In genomic region chr21:38773108-38774061, GRCh38 we compare ENCODE assay signal across 10 cellular contexts. TPM values are rescaled to one million over a fixed set of nuclear protein-coding genes. Genes with fewer than 3 reads are reported as not detected.
A peak's percentile ranks its signal among the peaks of the same experiment; 100 is the strongest.
DNase-seq lines count a peak whose midpoint lies in the region; ATAC-seq and TF ChIP-seq lines count a peak whose summit lies in the region.
"Had no signal": no experiment of that assay in that cellular context is flagged by ENCODE, and none has a peak within 500 bp of the region (broad histone marks: within the 10 kb centered on the region; RNA-seq: fewer than 3 reads in every experiment).

No MANE protein-coding gene starts in this region.

- H3K27ac ChIP-seq in PC-9: peak overlapping the region; percentile 65
- H3K27ac ChIP-seq in smooth muscle cell (ENCODE audit: low read depth): peak overlapping the region; percentile 99
- H3K27ac ChIP-seq in thyroid gland: no peak overlapping the region
- H3K27ac ChIP-seq: 22Rv1 had no signal

- ATAC-seq in GM19467 (IDR thresholded peaks at IDR 0.05; ENCODE audit: unreplicated experiment): no peak
- ATAC-seq in HG02571 (IDR thresholded peaks at IDR 0.05; ENCODE audit: unreplicated experiment): no peak

- TF ChIP-seq POLR2A in thyroid gland (IDR thresholded peaks at IDR 0.05): no peak

- H3F3A ChIP-seq in PC-9 (ENCODE audit: insufficient read depth, low read depth) (peaks cover 12% of the 10 kb centered on the region), smooth muscle cell (ENCODE audit: low read depth) (peaks cover 23% of the 10 kb centered on the region)

- H3K4me2 ChIP-seq in PC-9 (peak overlapping the region; percentile 45), smooth muscle cell (peak overlapping the region; percentile 45)

- H3K27me3 ChIP-seq in PC-9 (ENCODE audit: insufficient read depth, low read depth) (no peaks in the 10 kb centered on the region), smooth muscle cell (ENCODE audit: low read depth) (no peaks in the 10 kb centered on the region), thyroid gland (no peaks in the 10 kb centered on the region)

- no peak for TF ChIP-seq CTCF in PC-9 (conservative IDR thresholded peaks at IDR 0.05)
- no peak for TF ChIP-seq CTCF in smooth muscle cell (IDR thresholded peaks at IDR 0.05; ENCODE audit: borderline replicate concordance, insufficient read depth, poor library complexity, severe bottlenecking)
- no peak for TF ChIP-seq CTCF in thyroid gland (IDR thresholded peaks at IDR 0.05)

- H3K4me3 ChIP-seq in PC-9 (no peak overlapping the region), smooth muscle cell (no peak overlapping the region), thyroid gland (replicated peaks in 1 of 3) (no peak overlapping the region)
- H3K4me3 ChIP-seq: spleen had no signal

- peaks cover 17% of the 10 kb centered on the region for H3K4me1 ChIP-seq in PC-9 (replicated peaks; ENCODE audit: insufficient read depth)
- peaks cover 18% of the 10 kb centered on the region for H3K4me1 ChIP-seq in smooth muscle cell (ENCODE audit: low read depth)
- H3K4me1 ChIP-seq in thyroid gland: peaks cover 5 to 13% of the 10 kb centered on the region in 2 donors

- TSS peak; percentile 63 for BruUV-seq in PC-9 (replicated peaks; lab: Mats Ljungman, UMichigan)

- POLR2A ChIA-PET in PC-9 (lab: Charles Lee; ENCODE audit: unreplicated experiment): no interaction called here

- no peaks in the 10 kb centered on the region for H4K20me1 ChIP-seq in PC-9 (ENCODE audit: insufficient read depth)
- H4K20me1 ChIP-seq in smooth muscle cell (ENCODE audit: low read depth): no peaks in the 10 kb centered on the region

- H3K36me3 ChIP-seq in PC-9 (ENCODE audit: low read depth) (no peaks in the 10 kb centered on the region), smooth muscle cell (ENCODE audit: low read depth) (no peaks in the 10 kb centered on the region), thyroid gland (no peaks in the 10 kb centered on the region)
- H3K36me3 ChIP-seq: spleen had no signal

- H3K79me2 ChIP-seq in PC-9 (ENCODE audit: low read depth) (no peaks in the 10 kb centered on the region), smooth muscle cell (ENCODE audit: low read depth) (no peaks in the 10 kb centered on the region)

- DNase-seq in DMS53 (lab: John Stamatoyannopoulos, UW) (peak; percentile 44), DMS53 treated with DMSO at 0.1 percent for 48 hours (lab: John Stamatoyannopoulos, UW; ENCODE audit: unreplicated experiment) (no peak), PC-9 (peak; percentile 36 to 89), fibroblast of gingiva (ENCODE audit: low read depth) (peak; percentile 98), smooth muscle cell (lab: John Stamatoyannopoulos, UW; ENCODE audit: unreplicated experiment) (no peak), thyroid gland (no peak)
- DNase-seq: spleen had no signal

- no peaks in the 10 kb centered on the region for H3K9me2 ChIP-seq in PC-9 (ENCODE audit: insufficient read depth)

- CTCF ChIA-PET in PC-9 (lab: Charles Lee): interaction anchor here (0.7 kb wide), 1 partner anchor 31 kb away, joined by 3 read pairs; no protein-coding TSS in a partner anchor

- intact Hi-C loops in PC-9 (cut with micrococcal nuclease; ENCODE audit: unreplicated experiment) (no loop called here), thyroid gland (cut with DNase I) (no loop called here)

- H3K9ac ChIP-seq in smooth muscle cell (ENCODE audit: low read depth): peak overlapping the region; percentile 46

- H3K9me3 ChIP-seq in PC-9 (ENCODE audit: insufficient read depth, low read depth): no peaks in the 10 kb centered on the region
- no peaks in the 10 kb centered on the region for H3K9me3 ChIP-seq in smooth muscle cell (replicated peaks; ENCODE audit: low read depth)
- no peaks in the 10 kb centered on the region for H3K9me3 ChIP-seq in thyroid gland

- H2AFZ ChIP-seq in PC-9: no peak overlapping the region
- H2AFZ ChIP-seq in smooth muscle cell (ENCODE audit: low read depth): no peak overlapping the region

- 42% methylated on average over 18 of the region's 18 CpGs for WGBS in smooth muscle cell (ENCODE audit: low lambda C conversion rate)
- 76 to 78% methylated on average over 18 of the region's 18 CpGs for WGBS in thyroid gland, 2 donors

RNA-seq across cellular contexts. Expression of gene ETS2, which starts 32.3 kb away (rescaled TPM):
- total RNA-seq in PC-9 (2021): 20.4 and 25.2 TPM in 2 replicates
- 77.0 and 77.7 TPM in 2 replicates for total RNA-seq in smooth muscle cell
- polyA plus RNA-seq in smooth muscle cell: 63.8 and 65.9 TPM in 2 replicates
- 10 to 100 TPM; 36.6 to 92.2 (median 56.3) TPM for total RNA-seq in thyroid gland

Comparison
In these comparisons a context has a peak if more than half of its experiments do, and no peak if none do; other contexts are left out.
1. DNase-seq: peak in DMS53 (single experiment), PC-9 (2 of 2) and fibroblast of gingiva (single experiment); none in DMS53 treated with DMSO at 0.1 percent for 48 hours (single experiment), smooth muscle cell (single experiment) and thyroid gland (0 of 2).
2. H3K27ac ChIP-seq: peak in PC-9 (single experiment) and smooth muscle cell (single experiment); none in thyroid gland (0 of 3).